In genomic region chr13:35552172-35552844, GRCh38 we compare ENCODE assay signal across 29 cellular contexts.
DNase-seq lines count a peak whose midpoint lies in the region; ATAC-seq and FAIRE-seq lines count a peak whose summit lies in the region.
"Had no signal": no experiment of that assay in that cellular context is flagged by ENCODE, and none has a peak within 500 bp of the region (broad histone marks: within the 10 kb centered on the region; RNA-seq: fewer than 3 reads in every experiment).

No MANE protein-coding gene starts in this region.

- peak overlapping the region; percentile 81 for H3K27ac ChIP-seq in epithelial cell of prostate
- H3K27ac ChIP-seq: neural progenitor cell, psoas muscle, spleen, thyroid gland had no signal

- peak; percentile 33 for FAIRE-seq in RCC 7860 (lab: Jason Lieb, UNC)
- FAIRE-seq: colon, frontal cortex, kidney had no signal

- ATAC-seq in HG03135 (IDR thresholded peaks at IDR 0.05; ENCODE audit: unreplicated experiment): no peak
- ATAC-seq: psoas muscle; stimulated activated naive CD8-positive, alpha-beta T cell treated with anti-CD3 and anti-CD28 coated beads, Interleukin-15, Interleukin-2, amounts not matched to agents 100 U/mL and 50 U/mL, for 24 hours had no signal

- peak; percentile 61 for DNase-seq in EL
- DNase-seq in RCC 7860 (ENCODE audit: low spot score): peak; percentile 7
- DNase-seq in epithelial cell of prostate (ENCODE audit: low read depth, low spot score): peak; percentile 29
- peak; percentile 39 for DNase-seq in kidney tubule cell (ENCODE audit: low spot score)
- no peak for DNase-seq in activated CD4-positive, alpha-beta T cell treated with anti-CD3 and anti-CD28 coated beads for 1 hour
- DNase-seq in stimulated activated CD4-positive, alpha-beta T cell treated with anti-CD3 and anti-CD28 coated beads, Interleukin-4, amount 100 ng/mL, for 1 hour: no peak
- DNase-seq in germinal center (ENCODE audit: low spot score): no peak
- DNase-seq: activated CD4-positive, alpha-beta T cell treated with anti-CD3 and anti-CD28 coated beads, Interleukin-2, amount 50 U/mL, for 4 hours; activated CD8-positive, alpha-beta memory T cell treated with anti-CD3 and anti-CD28 coated beads, Interleukin-2, amount 50 U/mL, for 48 hours; activated naive CD8-positive, alpha-beta T cell treated with anti-CD3 and anti-CD28 coated beads, Interleukin-2, amount 10 ng/mL, durations not matched to agents 7 days and 5 days; AML-193; CD8-positive, alpha-beta memory T cell; DND-41; GOT3; hippocampal formation; kidney; NCI-H1417; NCI-H2107; NCI-H510A; NK-92 treated with Interleukin-12 subunit alpha and Interleukin-12 subunit beta, amount 100 ng/mL, for 24 hours; psoas muscle; spleen; stimulated activated CD4-positive, alpha-beta T cell treated with anti-CD3 and anti-CD28 coated beads, Interleukin-4, amount 100 ng/mL, for 24 hours; stimulated activated naive CD8-positive, alpha-beta T cell treated with anti-CD3 and anti-CD28 coated beads, Interleukin-15, Interleukin-2, amounts not matched to agents 100 U/mL and 50 U/mL, for 24 hours; thyroid gland had no signal

Comparison
In these comparisons a context has a peak if more than half of its experiments do, and no peak if none do; other contexts are left out.
1. DNase-seq: peak in EL (single experiment), RCC 7860 (single experiment), epithelial cell of prostate (single experiment) and kidney tubule cell (single experiment); none in activated CD4-positive, alpha-beta T cell treated with anti-CD3 and anti-CD28 coated beads for 1 hour (single experiment), stimulated activated CD4-positive, alpha-beta T cell treated with anti-CD3 and anti-CD28 coated beads, Interleukin-4, amount 100 ng/mL, for 1 hour (single experiment) and germinal center (single experiment).